Comparison of ENCODE assay signal across 21 cellular contexts in genomic region chr1:32967863-32968571, GRCh38. TPM values are rescaled to one million over a fixed set of nuclear protein-coding genes. Genes with fewer than 3 reads are reported as not detected.
A peak's percentile ranks its signal among the peaks of the same experiment; 100 is the strongest.
DNase-seq lines count a peak whose midpoint lies in the region; ATAC-seq and TF ChIP-seq lines count a peak whose summit lies in the region.
"Had no signal": no experiment of that assay in that cellular context is flagged by ENCODE, and none has a peak within 500 bp of the region (broad histone marks: within the 10 kb centered on the region; RNA-seq: fewer than 3 reads in every experiment).

No MANE protein-coding gene starts in this region.

- peak overlapping the region; percentile 84 for H3K27ac Mint-ChIP-seq in activated CD4-positive, alpha-beta T cell treated with anti-CD3 and anti-CD28 coated beads, Interleukin-2, amount 10 ng/mL, durations not matched to agents 24 days and 14 days
- peak overlapping the region; percentile 9 for H3K27ac Mint-ChIP-seq in dendritic cell treated with granulocyte-macrophage colony-stimulating factor and Interleukin-4, amounts not matched to agents 40 ng/mL and 50 ng/mL, for 4 days
- H3K27ac Mint-ChIP-seq: neural progenitor cell had no signal

- TF ChIP-seq CTCF in PC-3 (conservative IDR thresholded peaks at IDR 0.05; ENCODE audit: low read depth, low read length), result no peak
- no peak for TF ChIP-seq CTCF in ascending aorta (IDR thresholded peaks at IDR 0.05)

- no peak overlapping the region for H2BK15ac ChIP-seq in neuronal stem cell (ENCODE audit: low read length)

- DNase-seq in activated CD4-positive, alpha-beta T cell treated with anti-CD3 and anti-CD28 coated beads, Interleukin-2, amount 10 ng/mL, durations not matched to agents 24 days and 14 days, result no peak
- no peak for DNase-seq in activated CD4-positive, alpha-beta T cell treated with anti-CD3 and anti-CD28 coated beads, Interleukin-2, amount 50 U/mL, for 4 hours
- peak; percentile 35 for DNase-seq in PC-3
- DNase-seq in neuronal stem cell (ENCODE audit: low spot score), result no peak
- no peak for DNase-seq in effector memory CD4-positive, alpha-beta T cell
- no peak for DNase-seq in ascending aorta (ENCODE audit: low spot score in 2 of 2)
- DNase-seq: CD4-positive, alpha-beta memory T cell; DMS79 treated with DMSO at 0.1 percent for 48 hours; hypothalamus; midbrain; NCI-H1694 treated with DMSO at 0.1 percent for 48 hours; NCI-H345; retina; SHP77; stomach; uterus; WERI-Rb-1 had no signal

- no peak overlapping the region for H3K23ac ChIP-seq in neuronal stem cell (ENCODE audit: low read depth, low read length, poor library complexity)

- H4K20me1 ChIP-seq in PC-3 (ENCODE audit: low read length), result peaks cover 3% of the 10 kb centered on the region

- H4K8ac ChIP-seq in neuronal stem cell (ENCODE audit: low read depth, low read length), result no peak overlapping the region

- H2BK12ac ChIP-seq in neuronal stem cell (ENCODE audit: low read length), result no peak overlapping the region

- H3K18ac ChIP-seq in neuronal stem cell (ENCODE audit: low read length), result no peak overlapping the region

- H2BK5ac ChIP-seq in neuronal stem cell (ENCODE audit: low read length), result no peak overlapping the region

- H3K36me3 ChIP-seq in PC-3 (ENCODE audit: low read depth, low read length) (no peaks in the 10 kb centered on the region), neuronal stem cell (replicated peaks in 1 of 2; ENCODE audit: control insufficient read depth in 2 of 2, insufficient read depth in 2 of 2, low read length in 2 of 2) (no peaks in the 10 kb centered on the region), ascending aorta (no peaks in the 10 kb centered on the region)
- no peaks in the 10 kb centered on the region for H3K36me3 ChIP-seq in effector memory CD4-positive, alpha-beta T cell (ENCODE audit: control insufficient read depth, insufficient read depth, low read length)
- H3K36me3 ChIP-seq: neural progenitor cell, stomach, uterus, WERI-Rb-1 had no signal

- H3K4me3 Mint-ChIP-seq in activated CD4-positive, alpha-beta T cell treated with anti-CD3 and anti-CD28 coated beads, Interleukin-2, amount 10 ng/mL, durations not matched to agents 24 days and 14 days, result peak overlapping the region; percentile 42
- H3K4me3 Mint-ChIP-seq in dendritic cell treated with granulocyte-macrophage colony-stimulating factor and Interleukin-4, amounts not matched to agents 40 ng/mL and 50 ng/mL, for 4 days, result no peak overlapping the region
- H3K4me3 Mint-ChIP-seq: neural progenitor cell had no signal

- intact Hi-C loops in activated CD4-positive, alpha-beta T cell treated with anti-CD3 and anti-CD28 coated beads, Interleukin-2, amount 10 ng/mL, durations not matched to agents 24 days and 14 days (cut with micrococcal nuclease), result loop anchor here (1.0 kb wide), 1 partner anchor 13 kb away; no protein-coding TSS in a partner anchor
- intact Hi-C loops in PC-3 (cut with micrococcal nuclease), result no loop called here
- intact Hi-C loops in dendritic cell treated with granulocyte-macrophage colony-stimulating factor and Interleukin-4, amounts not matched to agents 40 ng/mL and 50 ng/mL, for 4 days (cut with micrococcal nuclease), result loop anchor here (10.0 kb wide), 1 partner anchor 117 kb away; the partner anchor contains the start of gene AZIN2
- intact Hi-C loops in ascending aorta (cut with DNase I), result no loop called here

- H4K91ac ChIP-seq in neuronal stem cell (ENCODE audit: low read depth, low read length, poor library complexity), result no peak overlapping the region

- peaks cover 50% of the 10 kb centered on the region for H3K4me1 Mint-ChIP-seq in activated CD4-positive, alpha-beta T cell treated with anti-CD3 and anti-CD28 coated beads, Interleukin-2, amount 10 ng/mL, durations not matched to agents 24 days and 14 days
- H3K4me1 Mint-ChIP-seq in dendritic cell treated with granulocyte-macrophage colony-stimulating factor and Interleukin-4, amounts not matched to agents 40 ng/mL and 50 ng/mL, for 4 days (ENCODE audit: low read depth), result peaks cover 74% of the 10 kb centered on the region

- no peak overlapping the region for H3K9ac ChIP-seq in PC-3 (ENCODE audit: low read length)
- H3K9ac ChIP-seq in neuronal stem cell (ENCODE audit: low read depth, low read length, poor library complexity), result no peak overlapping the region
- H3K9ac ChIP-seq: neural progenitor cell had no signal

- peak overlapping the region; percentile 49; the same call in 1 of the 2 replicates for H2AFZ ChIP-seq in PC-3 (ENCODE audit: low read length)
- H2AFZ ChIP-seq in neuronal stem cell (ENCODE audit: low read length), result peak overlapping the region; percentile 57
- H2AFZ ChIP-seq: neural progenitor cell had no signal

- H2AK5ac ChIP-seq in neuronal stem cell (ENCODE audit: low read depth, low read length), result no peak overlapping the region

- peaks cover 5% of the 10 kb centered on the region for H3K36me3 Mint-ChIP-seq in activated CD4-positive, alpha-beta T cell treated with anti-CD3 and anti-CD28 coated beads, Interleukin-2, amount 10 ng/mL, durations not matched to agents 24 days and 14 days (ENCODE audit: low read depth)
- H3K36me3 Mint-ChIP-seq in dendritic cell treated with granulocyte-macrophage colony-stimulating factor and Interleukin-4, amounts not matched to agents 40 ng/mL and 50 ng/mL, for 4 days (ENCODE audit: low read depth), result peaks cover 12% of the 10 kb centered on the region
- H3K36me3 Mint-ChIP-seq: neural progenitor cell had no signal

- peaks cover 11% of the 10 kb centered on the region for H3K79me2 ChIP-seq in PC-3 (ENCODE audit: low read length)

- no peak for ATAC-seq in PC-3
- no peak for ATAC-seq in GM19351 (IDR thresholded peaks at IDR 0.05; ENCODE audit: unreplicated experiment)
- ATAC-seq: A549 had no signal

- H3F3A ChIP-seq in PC-3 (ENCODE audit: low read length, unreplicated experiment), result no peaks in the 10 kb centered on the region

- H3K27ac ChIP-seq in PC-3 (ENCODE audit: low read length) (peak overlapping the region; percentile 31), neuronal stem cell (replicated peaks; ENCODE audit: low read length) (no peak overlapping the region), ascending aorta (peak overlapping the region in 1 of 2 donors; percentile 51)
- no peak overlapping the region for H3K27ac ChIP-seq in effector memory CD4-positive, alpha-beta T cell (ENCODE audit: insufficient read depth, low read length, poor library complexity, severe bottlenecking)
- H3K27ac ChIP-seq: A549, neural progenitor cell, stomach, uterus, WERI-Rb-1 had no signal

- H3K4me1 ChIP-seq in PC-3 (ENCODE audit: insufficient read depth, low read length), result peaks cover 26% of the 10 kb centered on the region; the same call in 1 of the 2 replicates
- H3K4me1 ChIP-seq in neuronal stem cell (ENCODE audit: control insufficient read depth in 2 of 2, insufficient read depth in 1 of 2, low read depth in 1 of 2, low read length in 2 of 2), result peaks cover 2 to 4% of the 10 kb centered on the region in 2 donors
- peaks cover 5% of the 10 kb centered on the region for H3K4me1 ChIP-seq in effector memory CD4-positive, alpha-beta T cell (ENCODE audit: control insufficient read depth, insufficient read depth, low read length, poor library complexity, severe bottlenecking)
- peaks cover 0 to 7% of the 10 kb centered on the region in 2 donors for H3K4me1 ChIP-seq in ascending aorta
- H3K4me1 ChIP-seq: A549, uterus had no signal

- H2BK120ac ChIP-seq in neuronal stem cell (ENCODE audit: low read depth, low read length), result no peak overlapping the region

- H3K9me3 Mint-ChIP-seq in activated CD4-positive, alpha-beta T cell treated with anti-CD3 and anti-CD28 coated beads, Interleukin-2, amount 10 ng/mL, durations not matched to agents 24 days and 14 days, result peaks cover 19% of the 10 kb centered on the region
- no peaks in the 10 kb centered on the region for H3K9me3 Mint-ChIP-seq in dendritic cell treated with granulocyte-macrophage colony-stimulating factor and Interleukin-4, amounts not matched to agents 40 ng/mL and 50 ng/mL, for 4 days
- H3K9me3 Mint-ChIP-seq: neural progenitor cell had no signal

- CTCF ChIA-PET in PC-3 (lab: Charles Lee), result no interaction called here

- H3K27me3 ChIP-seq in PC-3 (ENCODE audit: low read length), result no peaks in the 10 kb centered on the region
- peaks cover 0 to 42% (median 22%) of the 10 kb centered on the region in 3 experiments for H3K27me3 ChIP-seq in neuronal stem cell (ENCODE audit: control insufficient read depth in 3 of 3, insufficient read depth in 3 of 3, low read depth in 1 of 3, low read length in 3 of 3)
- H3K27me3 ChIP-seq in effector memory CD4-positive, alpha-beta T cell (replicated peaks; ENCODE audit: control insufficient read depth, insufficient read depth, low read length, poor library complexity, severe bottlenecking), result peaks cover 10% of the 10 kb centered on the region
- H3K27me3 ChIP-seq in ascending aorta, result no peaks in the 10 kb centered on the region
- H3K27me3 ChIP-seq: uterus had no signal

- POLR2A ChIA-PET in PC-3 (lab: Charles Lee; ENCODE audit: unreplicated experiment), result interaction anchor here (0.6 to 0.7 kb wide), 3 partner anchors 42 to 788 kb away, joined by 3 read pairs; no protein-coding TSS in a partner anchor

- no CpG with 5 or more reads among the region's 4 CpGs for WGBS in neuronal stem cell (ENCODE audit: extremely low coverage in 2 of 2, insufficient read length in 2 of 2, insufficient replicate concordance in 1 of 2), 2 donors

- BruUV-seq in PC-3 (replicated peaks; lab: Mats Ljungman, UMichigan), result no TSS peak

- H3K4me2 ChIP-seq in PC-3 (ENCODE audit: low read length) (no peak overlapping the region), neuronal stem cell (ENCODE audit: insufficient read depth, low read length, poor library complexity, severe bottlenecking) (no peak overlapping the region)
- H3K4me2 ChIP-seq: A549, neural progenitor cell had no signal

- H3K9me3 ChIP-seq in PC-3 (ENCODE audit: low read length), result no peaks in the 10 kb centered on the region
- no peaks in the 10 kb centered on the region for H3K9me3 ChIP-seq in neuronal stem cell (replicated peaks in 1 of 2; ENCODE audit: control insufficient read depth in 2 of 2, insufficient read depth in 1 of 2, low read depth in 1 of 2, low read length in 2 of 2)
- no peaks in the 10 kb centered on the region for H3K9me3 ChIP-seq in effector memory CD4-positive, alpha-beta T cell (ENCODE audit: control insufficient read depth, low read length)
- no peaks in the 10 kb centered on the region for H3K9me3 ChIP-seq in ascending aorta
- H3K9me3 ChIP-seq: A549, stomach, uterus had no signal

- H3K4ac ChIP-seq in neuronal stem cell (ENCODE audit: low read length), result no peak overlapping the region

- peaks cover 13% of the 10 kb centered on the region for H3K27me3 Mint-ChIP-seq in activated CD4-positive, alpha-beta T cell treated with anti-CD3 and anti-CD28 coated beads, Interleukin-2, amount 10 ng/mL, durations not matched to agents 24 days and 14 days
- peaks cover 12% of the 10 kb centered on the region for H3K27me3 Mint-ChIP-seq in dendritic cell treated with granulocyte-macrophage colony-stimulating factor and Interleukin-4, amounts not matched to agents 40 ng/mL and 50 ng/mL, for 4 days

- H3K4me3 ChIP-seq in PC-3 (ENCODE audit: low read length), result no peak overlapping the region
- H3K4me3 ChIP-seq in neuronal stem cell (ENCODE audit: low read length in 2 of 2), result no peak overlapping the region
- H3K4me3 ChIP-seq in effector memory CD4-positive, alpha-beta T cell (ENCODE audit: insufficient read depth, low read depth, low read length, poor library complexity, severe bottlenecking), result no peak overlapping the region
- no peak overlapping the region for H3K4me3 ChIP-seq in ascending aorta
- H3K4me3 ChIP-seq: A549, neural progenitor cell, stomach, uterus had no signal

- H3K9me2 ChIP-seq in PC-3 (replicated peaks; ENCODE audit: low read length), result no peaks in the 10 kb centered on the region

- H3K79me1 ChIP-seq in neuronal stem cell (ENCODE audit: low read depth, low read length), result peaks cover 2% of the 10 kb centered on the region

- H3K14ac ChIP-seq in neuronal stem cell (ENCODE audit: low read length), result no peak overlapping the region

RNA-seq across cellular contexts. Expression of gene RNF19B, which starts 3.4 kb away (rescaled TPM):
- total RNA-seq in activated CD4-positive, alpha-beta T cell treated with anti-CD3 and anti-CD28 coated beads, Interleukin-2, amount 10 ng/mL, durations not matched to agents 24 days and 14 days, result 44.5 and 46.8 TPM in 2 replicates
- 17.9 and 21.3 TPM in 2 replicates for total RNA-seq in PC-3 (2014; rRNA removed)
- 8.9 TPM for polyA plus RNA-seq in neuronal stem cell (2013, experiment 1 of 2)
- polyA plus RNA-seq in neuronal stem cell (2013, experiment 2 of 2), result 8.5 TPM
- 40.0 TPM for total RNA-seq in ascending aorta

Comparison
In these comparisons a context has a peak if more than half of its experiments do, and no peak if none do; other contexts are left out.
1. intact Hi-C loops: an anchor here in activated CD4-positive, alpha-beta T cell treated with anti-CD3 and anti-CD28 coated beads, Interleukin-2, amount 10 ng/mL, durations not matched to agents 24 days and 14 days (1.0 kb wide) and dendritic cell treated with granulocyte-macrophage colony-stimulating factor and Interleukin-4, amounts not matched to agents 40 ng/mL and 50 ng/mL, for 4 days (10.0 kb wide); none called in PC-3 and ascending aorta.